In the genomic region with DNA sequence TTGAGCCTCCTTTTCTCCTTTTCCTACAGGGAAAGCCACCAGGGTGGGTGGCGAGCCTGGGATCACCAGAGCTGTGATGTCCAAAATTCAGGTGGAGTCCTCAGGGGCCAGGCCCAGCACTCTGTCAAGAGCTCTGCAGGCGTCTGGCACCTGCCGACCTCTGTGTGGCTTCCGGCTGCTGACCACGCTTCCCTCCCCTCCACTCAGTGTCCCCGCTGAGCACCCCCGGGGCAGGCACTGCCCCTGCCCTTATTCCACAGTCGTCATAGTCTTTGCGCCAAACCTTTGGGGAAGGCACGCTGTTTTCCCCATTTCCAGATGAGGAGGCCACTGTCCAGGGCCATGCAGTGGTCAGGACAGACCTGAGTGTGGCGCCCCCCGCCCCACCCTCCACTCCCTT, we compare ENCODE assay signal across 13 cellular contexts. TPM values are rescaled to one million over a fixed set of nuclear protein-coding genes. Genes with fewer than 3 reads are reported as not detected.
DNase-seq lines count a peak whose midpoint lies in the region; ATAC-seq, FAIRE-seq and TF ChIP-seq lines count a peak whose summit lies in the region.
"Had no signal": no experiment of that assay in that cellular context is flagged by ENCODE, and none has a peak within 500 bp of the region (broad histone marks: within the 10 kb centered on the region; RNA-seq: fewer than 3 reads in every experiment).

No MANE protein-coding gene starts in this region.

- TF ChIP-seq CTCF in activated CD8-positive, alpha-beta T cell treated with anti-CD3 and anti-CD28 coated beads for 36 hours (IDR thresholded peaks at IDR 0.05), result no peak

- POLR2A ChIA-PET in activated CD8-positive, alpha-beta T cell treated with anti-CD3 and anti-CD28 coated beads for 36 hours (lab: Charles Lee), result interaction anchor here (0.9 to 1.1 kb wide), 3 partner anchors 8 to 24 kb away, joined by 3 to 4 read pairs (median 3); no protein-coding TSS in a partner anchor

- no peaks in the 10 kb centered on the region for H3K9me3 Mint-ChIP-seq in T-helper 1 cell treated with Interleukin-12 subunit alpha and Interleukin-12 subunit beta and Interleukin-4 antibody, amounts not matched to agents 30 μg/mL and 1 μg/mL, for 36 hours
- no peaks in the 10 kb centered on the region for H3K9me3 Mint-ChIP-seq in activated CD8-positive, alpha-beta T cell treated with anti-CD3 and anti-CD28 coated beads for 36 hours

- H3K36me3 Mint-ChIP-seq in T-helper 1 cell treated with Interleukin-12 subunit alpha and Interleukin-12 subunit beta and Interleukin-4 antibody, amounts not matched to agents 30 μg/mL and 1 μg/mL, for 36 hours (ENCODE audit: low read depth), result peaks cover 61% of the 10 kb centered on the region
- H3K36me3 Mint-ChIP-seq in activated CD8-positive, alpha-beta T cell treated with anti-CD3 and anti-CD28 coated beads for 36 hours (ENCODE audit: low read depth), result peaks cover 70% of the 10 kb centered on the region

- FAIRE-seq in frontal cortex (lab: Jason Lieb, UNC), result no peak

- H3K27ac Mint-ChIP-seq in T-helper 1 cell treated with Interleukin-12 subunit alpha and Interleukin-12 subunit beta and Interleukin-4 antibody, amounts not matched to agents 30 μg/mL and 1 μg/mL, for 36 hours, result peak overlapping the region; percentile 77
- peak overlapping the region; percentile 74 for H3K27ac Mint-ChIP-seq in activated CD8-positive, alpha-beta T cell treated with anti-CD3 and anti-CD28 coated beads for 36 hours

- intact Hi-C loops in activated CD8-positive, alpha-beta T cell treated with anti-CD3 and anti-CD28 coated beads for 36 hours (cut with micrococcal nuclease), result no loop called here
- intact Hi-C loops in posterior vena cava (cut with DNase I), result no loop called here

- DNase-seq in T-helper 1 cell (no peak), posterior vena cava (ENCODE audit: low spot score) (peak; percentile 69), NCI-H2081 (lab: John Stamatoyannopoulos, UW) (no peak), frontal cortex (ENCODE audit: low spot score in 2 of 2) (no peak)
- no peak for DNase-seq in activated CD8-positive, alpha-beta T cell treated with anti-CD3 and anti-CD28 coated beads for 36 hours
- DNase-seq: dermis blood vessel endothelial cell, DND-41, GOT3, NCI-H345, RPMI8226 had no signal

- H3K4me3 Mint-ChIP-seq in T-helper 1 cell treated with Interleukin-12 subunit alpha and Interleukin-12 subunit beta and Interleukin-4 antibody, amounts not matched to agents 30 μg/mL and 1 μg/mL, for 36 hours, result peak overlapping the region; percentile 51
- no peak overlapping the region for H3K4me3 Mint-ChIP-seq in activated CD8-positive, alpha-beta T cell treated with anti-CD3 and anti-CD28 coated beads for 36 hours

- CTCF ChIA-PET in activated CD8-positive, alpha-beta T cell treated with anti-CD3 and anti-CD28 coated beads for 36 hours (lab: Charles Lee), result interaction anchor here (1.1 to 1.5 kb wide), 4 partner anchors 11 to 72 kb away, joined by 3 to 6 read pairs (median 4); no protein-coding TSS in a partner anchor

- ATAC-seq in GM21723 (IDR thresholded peaks at IDR 0.05; ENCODE audit: unreplicated experiment), result peak; percentile 8
- no peak for ATAC-seq in activated CD8-positive, alpha-beta T cell treated with anti-CD3 and anti-CD28 coated beads for 36 hours
- ATAC-seq in HG02678 (IDR thresholded peaks at IDR 0.05; ENCODE audit: unreplicated experiment), result no peak

- H3K4me1 Mint-ChIP-seq in T-helper 1 cell treated with Interleukin-12 subunit alpha and Interleukin-12 subunit beta and Interleukin-4 antibody, amounts not matched to agents 30 μg/mL and 1 μg/mL, for 36 hours (ENCODE audit: low read depth), result peaks cover 30% of the 10 kb centered on the region
- H3K4me1 Mint-ChIP-seq in activated CD8-positive, alpha-beta T cell treated with anti-CD3 and anti-CD28 coated beads for 36 hours (ENCODE audit: low read depth), result peaks cover 55% of the 10 kb centered on the region

- H3K27me3 Mint-ChIP-seq in T-helper 1 cell treated with Interleukin-12 subunit alpha and Interleukin-12 subunit beta and Interleukin-4 antibody, amounts not matched to agents 30 μg/mL and 1 μg/mL, for 36 hours (ENCODE audit: low read depth), result no peaks in the 10 kb centered on the region
- H3K27me3 Mint-ChIP-seq in activated CD8-positive, alpha-beta T cell treated with anti-CD3 and anti-CD28 coated beads for 36 hours, result no peaks in the 10 kb centered on the region

RNA-seq across cellular contexts. Expression of a gene that starts 7.5 kb away (rescaled TPM):
- total RNA-seq in activated CD8-positive, alpha-beta T cell treated with anti-CD3 and anti-CD28 coated beads for 36 hours, result 10 to 100 TPM; 45.7 to 48.9 TPM
- total RNA-seq in posterior vena cava, result 10 to 100 TPM; 24.5 to 25.6 TPM
- total RNA-seq in frontal cortex, result 21.2 TPM

RNA-seq across cellular contexts. Expression of a gene that starts 22.4 kb away (rescaled TPM):
- 1 to 10 TPM; 4.2 to 4.6 TPM for total RNA-seq in activated CD8-positive, alpha-beta T cell treated with anti-CD3 and anti-CD28 coated beads for 36 hours
- 1 to 10 TPM; 2.8 to 3.5 TPM for total RNA-seq in posterior vena cava
- total RNA-seq in frontal cortex, result 7.7 TPM

RNA-seq across cellular contexts. Expression of a gene that starts 22.9 kb away (rescaled TPM):
- total RNA-seq in activated CD8-positive, alpha-beta T cell treated with anti-CD3 and anti-CD28 coated beads for 36 hours, result not detected
- total RNA-seq in posterior vena cava, result under 1 TPM; 0.14 to 0.19 TPM
- 6.1 TPM for total RNA-seq in frontal cortex

RNA-seq across cellular contexts. Expression of a gene that starts 28.3 kb away (rescaled TPM):
- 10 to 100 TPM; 50.7 to 51.4 TPM for total RNA-seq in activated CD8-positive, alpha-beta T cell treated with anti-CD3 and anti-CD28 coated beads for 36 hours
- total RNA-seq in posterior vena cava (10 to 100 TPM; 38.8 to 47.3 TPM), frontal cortex (35.5 TPM)

RNA-seq across cellular contexts. Expression of a gene that starts 43.7 kb away (rescaled TPM):
- 10 to 100 TPM; 32.2 to 33.7 TPM for total RNA-seq in activated CD8-positive, alpha-beta T cell treated with anti-CD3 and anti-CD28 coated beads for 36 hours
- total RNA-seq in posterior vena cava (10 to 100 TPM; 13.8 to 17.6 TPM), frontal cortex (6.9 TPM)
